In genomic region chr7:24877790-24878311, GRCh38 we compare ENCODE assay signal across 8 cellular contexts.
DNase-seq lines count a peak whose midpoint lies in the region; ATAC-seq and TF ChIP-seq lines count a peak whose summit lies in the region.

No MANE protein-coding gene starts in this region.

- H3K36me3 Mint-ChIP-seq in chondrocyte (ENCODE audit: low read depth): no peaks in the 10 kb centered on the region
- no peaks in the 10 kb centered on the region for H3K36me3 Mint-ChIP-seq in nephron progenitor cell (ENCODE audit: low read depth)

- H3K27ac Mint-ChIP-seq in chondrocyte (ENCODE audit: unreplicated experiment) (no peak overlapping the region), nephron progenitor cell (no peak overlapping the region)

- no peak overlapping the region for H3K4me3 Mint-ChIP-seq in chondrocyte (ENCODE audit: unreplicated experiment)
- H3K4me3 Mint-ChIP-seq in nephron progenitor cell: no peak overlapping the region

- peak overlapping the region; percentile 51 for H3K27ac ChIP-seq in angular gyrus (ENCODE audit: low read depth, low read length)

- TF ChIP-seq CTCF in chondrocyte (IDR thresholded peaks at IDR 0.05) (no peak), nephron progenitor cell (IDR thresholded peaks at IDR 0.05) (no peak)

- no peaks in the 10 kb centered on the region for H3K27me3 Mint-ChIP-seq in chondrocyte (ENCODE audit: low read depth)
- peaks cover 7% of the 10 kb centered on the region for H3K27me3 Mint-ChIP-seq in nephron progenitor cell (ENCODE audit: low read depth, poor library complexity)

- peaks cover 6% of the 10 kb centered on the region for H3K4me1 Mint-ChIP-seq in chondrocyte (ENCODE audit: low read depth)
- H3K4me1 Mint-ChIP-seq in nephron progenitor cell: peaks cover 5% of the 10 kb centered on the region

- H3K9me3 Mint-ChIP-seq in chondrocyte (ENCODE audit: low read depth) (no peaks in the 10 kb centered on the region), nephron progenitor cell (no peaks in the 10 kb centered on the region)

- intact Hi-C loops in sciatic nerve (cut with DNase I): no loop called here

- DNase-seq in GM04504 (ENCODE audit: low read depth) (peak; percentile 26), sciatic nerve (ENCODE audit: low spot score) (no peak), NCI-H524 (lab: John Stamatoyannopoulos, UW) (no peak), chondrocyte (ENCODE audit: low spot score) (no peak), nephron progenitor cell (no peak)

- ATAC-seq in GM19468 (IDR thresholded peaks at IDR 0.05; ENCODE audit: extremely low read depth, unreplicated experiment): peak; percentile 70
- peak; percentile 64 for ATAC-seq in HG03457 (IDR thresholded peaks at IDR 0.05; ENCODE audit: unreplicated experiment)
- peak; percentile 69 for ATAC-seq in sciatic nerve
